Comparison of ENCODE assay signal across 12 cellular contexts in the genomic region with DNA sequence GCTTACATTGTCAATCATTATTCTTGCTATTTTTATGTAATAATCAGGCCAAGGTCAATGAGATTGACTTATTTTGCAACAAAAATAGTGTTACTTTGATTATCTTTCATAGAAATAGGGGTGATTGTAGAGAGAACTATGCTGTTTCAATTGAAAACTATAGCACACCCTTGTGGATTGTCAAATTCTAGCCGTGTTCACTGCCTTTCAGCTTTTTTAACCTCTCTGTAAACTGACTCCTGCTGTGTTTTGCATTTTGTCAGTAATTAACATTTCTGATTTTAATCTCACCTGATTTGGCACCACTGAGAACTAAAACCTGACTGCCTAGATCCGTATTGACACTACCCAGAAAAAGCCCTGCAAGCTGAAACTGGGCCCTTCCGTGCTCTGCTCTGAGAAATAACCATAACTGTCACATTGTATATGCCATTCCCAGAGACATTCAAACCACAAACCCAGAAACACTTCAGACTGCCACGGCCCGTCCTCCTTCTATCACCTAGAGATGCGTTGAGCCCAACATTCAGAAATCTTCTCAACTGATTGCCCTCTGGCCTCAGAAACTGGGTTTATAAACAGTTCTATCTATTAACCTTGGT. TPM values are rescaled to one million over a fixed set of nuclear protein-coding genes. Genes with fewer than 3 reads are reported as not detected.
DNase-seq lines count a peak whose midpoint lies in the region; ATAC-seq and TF ChIP-seq lines count a peak whose summit lies in the region.
"Had no signal": no experiment of that assay in that cellular context is flagged by ENCODE, and none has a peak within 500 bp of the region (broad histone marks: within the 10 kb centered on the region; RNA-seq: fewer than 3 reads in every experiment).

No MANE protein-coding gene starts in this region.

- POLR2A ChIA-PET in activated CD4-positive, alpha-beta memory T cell treated with anti-CD3 and anti-CD28 coated beads, Interleukin-2, amount 10 ng/mL, durations not matched to agents 7 days and 5 days (lab: Charles Lee): no interaction called here

- peaks cover 34% of the 10 kb centered on the region for H3K4me1 ChIP-seq in HUES48 (ENCODE audit: control insufficient read depth, insufficient read depth, low read length)

- ATAC-seq in memory B cell (ENCODE audit: low read depth) (no peak), GM18520 (IDR thresholded peaks at IDR 0.05; ENCODE audit: unreplicated experiment) (no peak)

- 0 out of 2 replicates have a peak, but pooled peaks cover 2% of the 10 kb centered on the region for H3K9me3 ChIP-seq in HUES48 (ENCODE audit: control insufficient read depth, insufficient read depth, low read length)
- no peaks in the 10 kb centered on the region for H3K9me3 ChIP-seq in WERI-Rb-1 (ENCODE audit: severe bottlenecking)

- H3K4me3 Mint-ChIP-seq in CD14-positive monocyte (peak overlapping the region in 1 of 2 donors; percentile 62), memory B cell (no peak overlapping the region)
- H3K4me3 Mint-ChIP-seq in activated CD4-positive, alpha-beta memory T cell treated with anti-CD3 and anti-CD28 coated beads, Interleukin-2, amount 10 ng/mL, durations not matched to agents 7 days and 5 days: no peak overlapping the region
- H3K4me3 Mint-ChIP-seq: activated naive CD8-positive, alpha-beta T cell treated with anti-CD3 and anti-CD28 coated beads, Interleukin-2, amount 10 ng/mL, durations not matched to agents 7 days and 5 days; nephron had no signal

- H3K9me3 Mint-ChIP-seq in CD14-positive monocyte (peaks cover 0 to 3% (median 0%) of the 10 kb centered on the region in 7 donors), memory B cell (no peaks in the 10 kb centered on the region)
- no peaks in the 10 kb centered on the region for H3K9me3 Mint-ChIP-seq in activated CD4-positive, alpha-beta memory T cell treated with anti-CD3 and anti-CD28 coated beads, Interleukin-2, amount 10 ng/mL, durations not matched to agents 7 days and 5 days

- CTCF ChIA-PET in activated CD4-positive, alpha-beta memory T cell treated with anti-CD3 and anti-CD28 coated beads, Interleukin-2, amount 10 ng/mL, durations not matched to agents 7 days and 5 days (lab: Charles Lee): interaction anchor here (0.7 kb wide), 1 partner anchor 410 kb away, joined by 3 read pairs; no protein-coding TSS in a partner anchor

- H3K36me3 ChIP-seq in HUES48 (ENCODE audit: control insufficient read depth, insufficient read depth, low read length) (no peaks in the 10 kb centered on the region), WERI-Rb-1 (no peaks in the 10 kb centered on the region)

- peaks cover 33% of the 10 kb centered on the region for H3K4me1 Mint-ChIP-seq in CD14-positive monocyte
- H3K4me1 Mint-ChIP-seq in memory B cell: peaks cover 3% of the 10 kb centered on the region
- no peaks in the 10 kb centered on the region for H3K4me1 Mint-ChIP-seq in activated CD4-positive, alpha-beta memory T cell treated with anti-CD3 and anti-CD28 coated beads, Interleukin-2, amount 10 ng/mL, durations not matched to agents 7 days and 5 days
- H3K4me1 Mint-ChIP-seq: activated naive CD8-positive, alpha-beta T cell treated with anti-CD3 and anti-CD28 coated beads, Interleukin-2, amount 10 ng/mL, durations not matched to agents 7 days and 5 days; nephron had no signal

- TF ChIP-seq CTCF in CD14-positive monocyte (IDR thresholded peaks at IDR 0.05) (no peak), WERI-Rb-1 (IDR thresholded peaks at IDR 0.05; ENCODE audit: low read depth, low read length) (peak; percentile 6; the same call in 1 of the 2 replicates)

- no peaks in the 10 kb centered on the region for H3K27me3 Mint-ChIP-seq in CD14-positive monocyte (ENCODE audit: low read depth in 3 of 3)
- no peaks in the 10 kb centered on the region for H3K27me3 Mint-ChIP-seq in memory B cell
- peaks cover 3% of the 10 kb centered on the region for H3K27me3 Mint-ChIP-seq in activated CD4-positive, alpha-beta memory T cell treated with anti-CD3 and anti-CD28 coated beads, Interleukin-2, amount 10 ng/mL, durations not matched to agents 7 days and 5 days

- H3K27ac ChIP-seq in HUES48 (ENCODE audit: low read depth, low read length): peak overlapping the region; percentile 58
- H3K27ac ChIP-seq in WERI-Rb-1: no peak overlapping the region

- DNase-seq in CD14-positive monocyte (ENCODE audit: low spot score) (no peak), WERI-Rb-1 (no peak), memory B cell (ENCODE audit: low spot score in 2 of 2) (no peak), hippocampal formation (lab: John Stamatoyannopoulos, UW) (no peak)
- DNase-seq in activated effector memory CD4-positive, alpha-beta T cell treated with anti-CD3 and anti-CD28 coated beads, Interleukin-2, amount 50 U/mL, for 16 hours: no peak
- no peak for DNase-seq in activated CD4-positive, alpha-beta memory T cell treated with anti-CD3 and anti-CD28 coated beads, Interleukin-2, amount 10 ng/mL, durations not matched to agents 7 days and 5 days
- DNase-seq: activated naive CD8-positive, alpha-beta T cell treated with anti-CD3 and anti-CD28 coated beads, Interleukin-2, amount 10 ng/mL, durations not matched to agents 7 days and 5 days; NCI-H2171; T-helper 9 cell had no signal

- H3K9ac ChIP-seq in HUES48 (ENCODE audit: low read depth, low read length): peak overlapping the region; percentile 23; the same call in 1 of the 2 replicates

- intact Hi-C loops in CD14-positive monocyte (cut with micrococcal nuclease): no loop called here

- H3K27me3 ChIP-seq in HUES48 (ENCODE audit: control insufficient read depth, insufficient read depth, low read length) (no peaks in the 10 kb centered on the region), WERI-Rb-1 (ENCODE audit: insufficient read depth, low read depth, severe bottlenecking) (no peaks in the 10 kb centered on the region)

- H3K27ac Mint-ChIP-seq in CD14-positive monocyte: peak overlapping the region; percentile 34 to 87 (median 55)
- H3K27ac Mint-ChIP-seq in memory B cell: peak overlapping the region; percentile 64
- H3K27ac Mint-ChIP-seq in activated CD4-positive, alpha-beta memory T cell treated with anti-CD3 and anti-CD28 coated beads, Interleukin-2, amount 10 ng/mL, durations not matched to agents 7 days and 5 days: no peak overlapping the region
- H3K27ac Mint-ChIP-seq: activated naive CD8-positive, alpha-beta T cell treated with anti-CD3 and anti-CD28 coated beads, Interleukin-2, amount 10 ng/mL, durations not matched to agents 7 days and 5 days; nephron had no signal

- H3K4me3 ChIP-seq in HUES48 (ENCODE audit: low read depth, low read length) (no peak overlapping the region), WERI-Rb-1 (ENCODE audit: low read depth, low read length) (no peak overlapping the region)

- H3K36me3 Mint-ChIP-seq in CD14-positive monocyte (no peaks in the 10 kb centered on the region), memory B cell (no peaks in the 10 kb centered on the region)
- no peaks in the 10 kb centered on the region for H3K36me3 Mint-ChIP-seq in activated CD4-positive, alpha-beta memory T cell treated with anti-CD3 and anti-CD28 coated beads, Interleukin-2, amount 10 ng/mL, durations not matched to agents 7 days and 5 days (ENCODE audit: low read depth)

RNA-seq across cellular contexts. Expression of a gene that starts 26.6 kb away (rescaled TPM):
- polyA plus RNA-seq in CD14-positive monocyte: 10 to 100 TPM in 1 of 2 donors, 1 to 10 TPM in 1; 6.8 to 11.7 TPM
- total RNA-seq in activated CD4-positive, alpha-beta memory T cell treated with anti-CD3 and anti-CD28 coated beads, Interleukin-2, amount 10 ng/mL, durations not matched to agents 7 days and 5 days: 10 to 100 TPM; 53.7 to 54.9 TPM
